Comparison of ENCODE assay signal across 8 cellular contexts in the genomic region with DNA sequence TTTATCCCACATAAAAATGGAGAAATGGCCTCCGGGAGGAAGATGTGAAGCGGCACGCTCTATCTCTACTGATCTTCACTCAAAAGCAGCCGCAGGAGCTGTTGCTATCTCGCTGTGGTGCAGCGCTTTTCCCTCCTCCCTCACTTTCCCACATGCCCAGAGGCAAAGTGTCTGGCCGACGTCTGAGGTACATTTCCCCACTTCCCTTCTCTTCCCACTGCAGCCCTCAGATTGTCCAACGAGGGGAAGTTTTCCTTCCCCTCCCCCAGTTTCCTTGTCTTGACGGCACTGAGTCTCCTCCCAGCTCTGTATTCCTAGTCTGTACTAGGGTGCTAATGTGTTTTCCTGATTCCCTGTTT. TPM values are rescaled to one million over a fixed set of nuclear protein-coding genes. Genes with fewer than 3 reads are reported as not detected.
DNase-seq lines count a peak whose midpoint lies in the region; ATAC-seq and TF ChIP-seq lines count a peak whose summit lies in the region.

No MANE protein-coding gene starts in this region.

- H3K9me3 ChIP-seq in IMR-90 (ENCODE audit: control insufficient read depth, insufficient read depth, low read length), result peaks cover 5% of the 10 kb centered on the region; the same call in 1 of the 2 replicates
- H3K9me3 ChIP-seq in ectodermal cell (ENCODE audit: control insufficient read depth, low read length), result no peaks in the 10 kb centered on the region

- no peaks in the 10 kb centered on the region for H4K20me1 ChIP-seq in IMR-90 (ENCODE audit: insufficient read depth, low read length)

- CTCF ChIA-PET in IMR-90 (lab: Yijun Ruan, JAX), result no interaction called here

- ATAC-seq in IMR-90 (ENCODE audit: low read depth) (peak; percentile 42), GM19463 (IDR thresholded peaks at IDR 0.05; ENCODE audit: unreplicated experiment) (no peak), GM21526 (IDR thresholded peaks at IDR 0.05; ENCODE audit: low FRiP score, unreplicated experiment) (no peak)

- H3K27me3 ChIP-seq in IMR-90 (ENCODE audit: control insufficient read depth, insufficient read depth, low read length) (peaks cover 36% of the 10 kb centered on the region), ectodermal cell (ENCODE audit: control insufficient read depth, insufficient read depth, low read length, poor library complexity, severe bottlenecking) (peaks cover 62% of the 10 kb centered on the region)

- H3K14ac ChIP-seq in IMR-90 (replicated peaks; ENCODE audit: low read depth, low read length), result no peak overlapping the region

- no TSS peak for BruUV-seq in IMR-90 (replicated peaks; lab: Mats Ljungman, UMichigan)

- H4K8ac ChIP-seq in IMR-90 (ENCODE audit: low read depth in 2 of 2, low read length in 2 of 2), result no peak overlapping the region

- H4K5ac ChIP-seq in IMR-90 (ENCODE audit: low read depth, low read length), result no peak overlapping the region

- H3K23ac ChIP-seq in IMR-90 (ENCODE audit: low read depth, low read length), result no peak overlapping the region

- H2BK15ac ChIP-seq in IMR-90 (ENCODE audit: low read depth, low read length), result no peak overlapping the region

- H3K56ac ChIP-seq in IMR-90 (ENCODE audit: extremely low read depth, insufficient read depth, low read length), result no peak overlapping the region

- H3K4me1 ChIP-seq in IMR-90 (ENCODE audit: control insufficient read depth, insufficient read depth, low read length), result no peaks in the 10 kb centered on the region
- H3K4me1 ChIP-seq in ectodermal cell (ENCODE audit: control insufficient read depth, insufficient read depth, low read length), result peaks cover 3% of the 10 kb centered on the region

- H3K27ac ChIP-seq in IMR-90 (ENCODE audit: insufficient read depth, low read length) (no peak overlapping the region), ectodermal cell (ENCODE audit: insufficient read depth, low read depth, low read length, poor library complexity, severe bottlenecking) (no peak overlapping the region)

- no peak overlapping the region for H3K9ac ChIP-seq in IMR-90 (ENCODE audit: low read depth, low read length)

- in situ Hi-C loops in IMR-90 (cut with MboI; ENCODE audit: low sequenced_read_pairs) (no loop called here), ACHN (cut with HindIII; ENCODE audit: low pct_ligation_motif_present, low pct_unique_long_range_greater_than_20kb, low sequenced_read_pairs) (no loop called here)

- no peak overlapping the region for H2BK120ac ChIP-seq in IMR-90 (ENCODE audit: low read depth, low read length)

- no peak overlapping the region for H2AK9ac ChIP-seq in IMR-90 (replicated peaks; ENCODE audit: low read depth, low read length, poor library complexity)

- peak; percentile 7 for DNase-seq in AG08395 (ENCODE audit: low spot score)
- no peak for DNase-seq in IMR-90
- DNase-seq in myocyte (ENCODE audit: low read depth), result peak; percentile 47
- no peak for DNase-seq in ACHN
- DNase-seq in pons (ENCODE audit: low spot score), result no peak

- no peak overlapping the region for H2BK5ac ChIP-seq in IMR-90 (ENCODE audit: low read depth, low read length, poor library complexity, severe bottlenecking)

- no peak overlapping the region for H2AK5ac ChIP-seq in IMR-90 (ENCODE audit: low read depth, low read length)

- peak overlapping the region; percentile 94 for H3K4me2 ChIP-seq in IMR-90 (ENCODE audit: low read depth, low read length)

- H3K79me1 ChIP-seq in IMR-90 (ENCODE audit: low read depth in 1 of 2, low read length in 2 of 2), result no peaks in the 10 kb centered on the region

- H3K36me3 ChIP-seq in IMR-90 (ENCODE audit: control insufficient read depth, insufficient read depth, low read length) (no peaks in the 10 kb centered on the region), ectodermal cell (ENCODE audit: control insufficient read depth, insufficient read depth, low read length) (no peaks in the 10 kb centered on the region)

- intact Hi-C loops in IMR-90 (cut with micrococcal nuclease), result no loop called here

- POLR2A ChIA-PET in IMR-90 (lab: Charles Lee; ENCODE audit: unreplicated experiment), result no interaction called here

- H2BK20ac ChIP-seq in IMR-90 (ENCODE audit: low read depth, low read length), result no peak overlapping the region

- TF ChIP-seq RAD21 in IMR-90 (IDR thresholded peaks at IDR 0.05; ENCODE audit: low read length), result no peak

- WGBS in IMR-90 (ENCODE audit: extremely low coverage in 2 of 2, insufficient read length in 1 of 2), 2 experiments, result 0% methylated on average over 1 of the region's 10 CpGs; no CpG with 5 or more reads in 1 of the 2 experiments
- 1% methylated on average over 9 to 10 of the region's 10 CpGs for WGBS in ectodermal cell, 2 experiments

- H3K4ac ChIP-seq in IMR-90 (ENCODE audit: low read depth, low read length), result no peak overlapping the region

- H3K18ac ChIP-seq in IMR-90 (ENCODE audit: low read depth, low read length), result no peak overlapping the region

- dilution Hi-C loops in IMR-90 (cut with HindIII; ENCODE audit: low sequenced_read_pairs, unreplicated experiment), result no loop called here

- peak overlapping the region; percentile 77 for H2AFZ ChIP-seq in IMR-90 (replicated peaks; ENCODE audit: low read length, poor library complexity)

- H4K91ac ChIP-seq in IMR-90 (ENCODE audit: insufficient read depth, low read depth, low read length), result no peak overlapping the region

- TF ChIP-seq CTCF in IMR-90 (conservative IDR thresholded peaks at IDR 0.05; ENCODE audit: low read depth, low read length), result no peak

- H3K4me3 ChIP-seq in IMR-90 (ENCODE audit: insufficient read depth, low read depth, low read length) (peak overlapping the region; percentile 44; the same call in 1 of the 2 replicates), ectodermal cell (ENCODE audit: insufficient read depth, low read depth, low read length) (peak overlapping the region; percentile 45)

- TF ChIP-seq POLR2A in IMR-90 (IDR thresholded peaks at IDR 0.05; ENCODE audit: low read depth, low read length), result no peak

- H3K9me1 ChIP-seq in IMR-90 (ENCODE audit: insufficient read depth, low read length), result no peaks in the 10 kb centered on the region

TF ChIP-seq in IMR-90, 13 proteins besides CTCF, POLR2A, EP300 and RAD21:
- no peak for TF ChIP-seq FOS (IDR thresholded peaks at IDR 0.05; ENCODE audit: low read depth, low read length)

RNA-seq across cellular contexts. Expression of gene COL25A1, which starts 0.7 kb away (rescaled TPM):
- total RNA-seq in IMR-90 (2012; rRNA removed) (under 0.01 TPM in 2 replicates), myocyte (25.0 and 85.7 TPM in 2 replicates)
- 0.05 TPM in 1 of 2 replicates, not detected in the other for polyA plus RNA-seq in IMR-90 (2012; rRNA removed)
- polyA plus RNA-seq in IMR-90 (2012; cell fraction: cytosol; rRNA removed), result 0.01 TPM in 1 of 2 replicates, not detected in the other
- 0.01 and 0.02 TPM in 2 replicates for polyA plus RNA-seq in IMR-90 (2012; cell fraction: nucleus; rRNA removed; ENCODE audit: low replicate concordance)
- 0.96 TPM for polyA plus RNA-seq in ectodermal cell (2013, experiment 1 of 4)
- 0.92 TPM for polyA plus RNA-seq in ectodermal cell (2013, experiment 2 of 4)
- polyA plus RNA-seq in ectodermal cell (2013, experiment 3 of 4), result 1.3 TPM
- polyA plus RNA-seq in ectodermal cell (2013, experiment 4 of 4), result 1.8 TPM
- 3.3 TPM for polyA plus RNA-seq in myocyte (2012)

Comparison
In these comparisons a context has a peak if more than half of its experiments do, and no peak if none do; other contexts are left out.
1. DNase-seq: peak in AG08395 (single experiment) and myocyte (single experiment); none in IMR-90 (single experiment), ACHN (single experiment) and pons (single experiment).
2. RNA of gene COL25A1, which starts 0.7 kb away (total RNA-seq): 25.0 to 85.7 TPM in myocyte; under 0.01 TPM in IMR-90; every median in the first group is over 10 times any median in the second.